In the genomic region with DNA sequence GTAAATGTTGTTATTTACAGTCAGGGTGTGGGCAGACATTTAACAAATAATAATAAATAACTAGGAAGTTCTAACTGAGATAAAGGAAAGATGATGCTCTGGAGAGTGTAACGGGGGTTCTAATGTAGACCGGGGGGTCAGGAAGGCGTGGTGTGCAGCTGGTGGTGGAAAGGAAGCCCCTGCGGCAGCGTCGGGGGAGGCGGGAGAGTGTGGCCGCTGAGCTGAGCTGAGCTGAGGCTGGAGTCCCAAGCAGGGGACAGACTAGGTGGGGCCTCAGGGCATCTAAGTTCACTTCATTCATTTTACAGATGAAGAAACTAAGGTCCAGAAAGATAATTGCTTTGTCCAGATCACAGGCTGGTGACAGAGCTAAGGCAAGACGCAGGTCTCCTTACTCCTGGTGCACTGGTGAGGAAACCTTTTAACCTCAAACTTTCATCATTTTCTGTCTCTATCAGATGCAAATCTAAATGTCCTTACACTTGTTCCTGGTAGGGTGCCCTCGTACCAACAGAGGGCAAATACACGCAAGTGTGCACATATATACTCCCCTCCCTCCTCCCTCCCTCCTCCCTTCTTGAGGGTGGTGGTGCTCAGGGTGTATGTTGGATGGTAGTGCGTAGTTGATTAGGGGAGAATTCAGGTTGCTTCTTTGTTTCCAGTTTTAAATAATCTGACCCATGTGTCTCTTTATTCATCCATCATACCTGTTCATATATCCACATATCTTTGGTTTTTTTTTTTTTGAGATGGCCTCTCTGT, we compare ENCODE assay signal across 21 cellular contexts.
"Had no signal": no experiment of that assay in that cellular context is flagged by ENCODE, and none has a peak within 500 bp of the region (broad histone marks: within the 10 kb centered on the region; RNA-seq: fewer than 3 reads in every experiment).

No MANE protein-coding gene starts in this region.

- H3K4me1 Mint-ChIP-seq: central memory CD8-positive, alpha-beta T cell had no signal

- H3K4me3 Mint-ChIP-seq: central memory CD8-positive, alpha-beta T cell; dendritic cell treated with granulocyte-macrophage colony-stimulating factor and Interleukin-4, amounts not matched to agents 40 ng/mL and 50 ng/mL, for 4 days; mesothelial cell of epicardium; naive B cell; stimulated activated naive B cell treated with anti-CD40 and anti-IgM and Interleukin-4, amounts not matched to agents 10 μg/mL and 1 μg/mL and 100 μg/mL, for 72 hours; type B pancreatic cell had no signal

- ATAC-seq: left lobe of liver; mucosa of descending colon; psoas muscle; right cardiac atrium; stimulated activated naive B cell treated with anti-CD40 and anti-IgM and Interleukin-4, amounts not matched to agents 10 μg/mL and 1 μg/mL and 100 μg/mL, for 72 hours had no signal

- H3K4me1 ChIP-seq: colonic mucosa, esophagus squamous epithelium, psoas muscle, thyroid gland had no signal

- H3K4me3 ChIP-seq: colonic mucosa, esophagus squamous epithelium, mucosa of descending colon, ovary, psoas muscle, stomach, thyroid gland had no signal

- H3K36me3 ChIP-seq: colonic mucosa, esophagus squamous epithelium, ovary, sigmoid colon, stomach, thyroid gland had no signal

- H3K9me3 ChIP-seq: colonic mucosa, esophagus squamous epithelium, mucosa of descending colon, ovary, psoas muscle, sigmoid colon, stomach, thyroid gland had no signal

- H3K27ac ChIP-seq: colonic mucosa, esophagus squamous epithelium, ovary, psoas muscle, stomach, thyroid gland had no signal

- H3K36me3 Mint-ChIP-seq: naive B cell; stimulated activated naive B cell treated with anti-CD40 and anti-IgM and Interleukin-4, amounts not matched to agents 10 μg/mL and 1 μg/mL and 100 μg/mL, for 72 hours had no signal

- H3K27me3 ChIP-seq: colonic mucosa, esophagus squamous epithelium, ovary, sigmoid colon, stomach, thyroid gland had no signal

- H3K9me3 Mint-ChIP-seq: central memory CD8-positive, alpha-beta T cell; dendritic cell treated with granulocyte-macrophage colony-stimulating factor and Interleukin-4, amounts not matched to agents 40 ng/mL and 50 ng/mL, for 4 days; mesothelial cell of epicardium; stimulated activated naive B cell treated with anti-CD40 and anti-IgM and Interleukin-4, amounts not matched to agents 10 μg/mL and 1 μg/mL and 100 μg/mL, for 72 hours; type B pancreatic cell had no signal

- DNase-seq: colonic mucosa; effector memory CD4-positive, alpha-beta T cell; esophagus squamous epithelium; foreskin melanocyte; kidney; mesenchymal stem cell; mucosa of descending colon; naive B cell; occipital lobe; ovary; psoas muscle; right cardiac atrium; sigmoid colon; stimulated activated naive B cell treated with anti-CD40 and anti-IgM and Interleukin-4, amounts not matched to agents 10 μg/mL and 1 μg/mL and 100 μg/mL, for 72 hours; stomach; thyroid gland had no signal

- H3K27ac Mint-ChIP-seq: dendritic cell treated with granulocyte-macrophage colony-stimulating factor and Interleukin-4, amounts not matched to agents 40 ng/mL and 50 ng/mL, for 4 days; mesothelial cell of epicardium; stimulated activated naive B cell treated with anti-CD40 and anti-IgM and Interleukin-4, amounts not matched to agents 10 μg/mL and 1 μg/mL and 100 μg/mL, for 72 hours; type B pancreatic cell had no signal
